Comparison of ENCODE assay signal across 1 cellular context in the genomic region with DNA sequence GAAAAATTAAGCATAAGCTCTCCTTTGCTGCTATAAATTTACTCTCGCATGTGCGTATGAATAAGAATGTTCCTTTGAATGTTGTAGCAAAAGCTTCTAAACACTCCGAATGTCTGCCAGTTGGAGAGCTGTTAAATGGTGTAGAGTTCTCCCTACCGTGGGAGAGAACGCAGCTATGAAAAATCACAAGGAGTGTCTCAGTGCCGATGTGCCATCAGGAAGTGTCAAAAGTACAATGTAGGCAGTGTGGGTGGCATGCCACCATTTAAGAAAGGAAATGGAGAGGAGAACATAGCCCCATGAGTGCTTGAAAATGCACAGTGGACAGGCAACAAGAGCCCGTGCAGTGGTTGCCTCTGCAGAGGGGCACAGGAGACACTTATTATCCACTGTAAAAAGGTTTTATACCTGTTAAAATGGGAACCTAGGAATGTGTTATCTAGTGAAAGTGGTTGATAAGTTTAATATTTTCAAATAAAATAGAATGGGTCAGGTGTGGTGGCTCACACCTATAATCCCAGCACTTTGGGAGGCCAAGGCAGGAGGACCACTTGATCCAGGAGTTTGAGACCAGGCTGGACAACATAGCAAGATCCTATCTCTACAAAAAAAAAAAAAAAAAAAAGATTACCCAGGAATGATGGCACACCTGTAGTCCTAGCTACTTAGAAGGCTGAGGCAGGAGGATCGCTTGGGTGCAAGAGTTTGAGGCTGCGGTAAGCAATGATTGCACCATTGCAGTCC.
TF ChIP-seq lines count a peak whose summit lies in the region.

No MANE protein-coding gene starts in this region.

TF ChIP-seq in IMR-90, 13 proteins besides CTCF, POLR2A, EP300 and RAD21:
- no peak for TF ChIP-seq ELK1 (IDR thresholded peaks at IDR 0.05; ENCODE audit: borderline replicate concordance, low read depth, low read length)
- TF ChIP-seq CEBPB (IDR thresholded peaks at IDR 0.05; ENCODE audit: low read depth, low read length) = no peak
- TF ChIP-seq MXI1 (IDR thresholded peaks at IDR 0.05; ENCODE audit: borderline replicate concordance, low read depth, low read length) = no peak
- TF ChIP-seq FOS (IDR thresholded peaks at IDR 0.05; ENCODE audit: low read depth, low read length) = no peak
- no peak for TF ChIP-seq MAZ (IDR thresholded peaks at IDR 0.05; ENCODE audit: borderline replicate concordance, low read depth, low read length)
- TF ChIP-seq RFX5 (IDR thresholded peaks at IDR 0.05; ENCODE audit: low read depth, low read length) = no peak
